Comparison of ENCODE assay signal across 25 cellular contexts in genomic region chr11:116729501-116730240, GRCh38.
"Had no signal": no experiment of that assay in that cellular context is flagged by ENCODE, and none has a peak within 500 bp of the region (broad histone marks: within the 10 kb centered on the region; RNA-seq: fewer than 3 reads in every experiment).

No MANE protein-coding gene starts in this region.

- H3K27me3 ChIP-seq: body of pancreas, cardiac muscle cell, ovary, thyroid gland, upper lobe of left lung had no signal

- H3K36me3 ChIP-seq: cardiac muscle cell, esophagus muscularis mucosa, heart right ventricle, left lung, neutrophil, ovary, thyroid gland, upper lobe of left lung had no signal

- H3K4me1 ChIP-seq: foreskin keratinocyte had no signal

- DNase-seq: activated CD4-positive, alpha-beta T cell treated with anti-CD3 and anti-CD28 coated beads for 36 hours; activated CD4-positive, CD25-positive, alpha-beta regulatory T cell; activated CD8-positive, alpha-beta memory T cell treated with anti-CD3 and anti-CD28 coated beads, Interleukin-2, amount 10 ng/mL, durations not matched to agents 7 days and 5 days; activated CD8-positive, alpha-beta T cell treated with anti-CD3 and anti-CD28 coated beads, Interleukin-2, amount 10 ng/mL, durations not matched to agents 7 days and 5 days; activated naive CD4-positive, alpha-beta T cell; activated T-cell treated with anti-CD3 and anti-CD28 coated beads, Interleukin-2, amount 50 U/mL, for 48 hours; body of pancreas; foreskin keratinocyte; kidney glomerular epithelial cell; mesendoderm; psoas muscle; stimulated activated CD4-positive, alpha-beta T cell treated with anti-CD3 and anti-CD28 coated beads, Interleukin-2, amount 100 ng/mL, for 48 hours; stimulated activated naive CD8-positive, alpha-beta T cell treated with anti-CD3 and anti-CD28 coated beads, Interleukin-15, Interleukin-2, amounts not matched to agents 100 U/mL and 50 U/mL, for 24 hours; T-helper 1 cell; thyroid gland; upper lobe of left lung had no signal

- H3K4me3 ChIP-seq: body of pancreas, cardiac muscle cell, esophagus muscularis mucosa, heart right ventricle, left lung, lung, mucosa of descending colon, ovary, psoas muscle, thyroid gland, upper lobe of left lung had no signal

- H3K27ac ChIP-seq: body of pancreas, cardiac muscle cell, esophagus muscularis mucosa, foreskin keratinocyte, heart right ventricle, left lung, neutrophil, ovary, psoas muscle, thyroid gland, upper lobe of left lung had no signal

- ATAC-seq: activated CD4-positive, alpha-beta T cell treated with anti-CD3 and anti-CD28 coated beads for 36 hours; activated CD8-positive, alpha-beta memory T cell treated with anti-CD3 and anti-CD28 coated beads, Interleukin-2, amount 10 ng/mL, durations not matched to agents 7 days and 5 days; activated CD8-positive, alpha-beta T cell treated with anti-CD3 and anti-CD28 coated beads, Interleukin-2, amount 10 ng/mL, durations not matched to agents 7 days and 5 days; body of pancreas; foreskin keratinocyte; left lung; mucosa of descending colon; natural killer cell treated with Interleukin-12 subunit alpha and Interleukin-12 subunit beta and Interleukin-15 and Interleukin-18, amount 100 ng/mL, for 72 hours; psoas muscle; stimulated activated naive CD8-positive, alpha-beta T cell treated with anti-CD3 and anti-CD28 coated beads, Interleukin-15, Interleukin-2, amounts not matched to agents 100 U/mL and 50 U/mL, for 24 hours had no signal

- H3K9me3 ChIP-seq: body of pancreas, esophagus muscularis mucosa, heart right ventricle, left lung, mucosa of descending colon, neutrophil, ovary, psoas muscle, thyroid gland, upper lobe of left lung had no signal
